21 cellular contexts compared by ENCODE assay signal in the genomic region with DNA sequence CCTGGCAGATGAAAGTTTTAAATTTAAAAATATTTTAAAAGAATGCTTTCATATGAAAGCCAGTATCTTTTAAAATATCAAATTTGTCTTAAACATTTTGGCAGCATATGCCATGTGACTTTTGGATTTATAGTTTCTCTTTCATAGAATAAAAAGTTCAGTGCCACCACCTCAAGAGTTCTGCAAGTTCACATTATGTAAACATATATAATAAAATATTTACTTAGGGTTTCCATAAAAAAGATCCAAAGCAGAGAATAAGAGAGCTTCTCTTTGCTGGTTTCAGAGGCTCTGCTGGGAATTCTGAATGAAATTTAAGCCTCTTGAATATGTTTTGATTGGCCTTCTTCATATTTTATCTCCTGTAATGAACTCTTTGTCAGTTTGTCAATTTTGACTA.
DNase-seq lines count a peak whose midpoint lies in the region; ATAC-seq and TF ChIP-seq lines count a peak whose summit lies in the region.
"Had no signal": no experiment of that assay in that cellular context is flagged by ENCODE, and none has a peak within 500 bp of the region (broad histone marks: within the 10 kb centered on the region; RNA-seq: fewer than 3 reads in every experiment).

No MANE protein-coding gene starts in this region.

- ATAC-seq in mucosa of descending colon (peak; percentile 15), HG03469 (IDR thresholded peaks at IDR 0.05; ENCODE audit: unreplicated experiment) (no peak)
- ATAC-seq: HepG2 had no signal

- no peak for TF ChIP-seq EP300 in suprapubic skin (IDR thresholded peaks at IDR 0.05)

- H3K36me3 ChIP-seq in OCI-LY3 (replicated peaks; ENCODE audit: low read depth, low read length) (no peaks in the 10 kb centered on the region), mucosa of descending colon (ENCODE audit: low read depth) (no peaks in the 10 kb centered on the region), suprapubic skin (peaks cover under 1% of the 10 kb centered on the region)

- H3K27ac ChIP-seq in 22Rv1 (peak overlapping the region; percentile 62), C4-2B (peak overlapping the region; percentile 95), OCI-LY3 (ENCODE audit: low read length) (no peak overlapping the region; the same call in 1 of the 2 replicates), suprapubic skin (no peak overlapping the region)
- H3K27ac ChIP-seq: Peyer's patch, SK-N-MC had no signal

- no peak overlapping the region for H3K9ac ChIP-seq in OCI-LY3 (ENCODE audit: low read length)

- TF ChIP-seq CTCF in 22Rv1 (IDR thresholded peaks at IDR 0.05): no peak
- TF ChIP-seq CTCF in C4-2B (conservative IDR thresholded peaks at IDR 0.05): no peak
- TF ChIP-seq CTCF in OCI-LY3 (IDR thresholded peaks at IDR 0.05; ENCODE audit: low read depth, low read length): no peak
- TF ChIP-seq CTCF in mucosa of descending colon (IDR thresholded peaks at IDR 0.05): no peak
- TF ChIP-seq CTCF in suprapubic skin (IDR thresholded peaks at IDR 0.05): no peak

- H3K27me3 ChIP-seq in OCI-LY3 (ENCODE audit: low read depth, low read length) (no peaks in the 10 kb centered on the region), suprapubic skin (no peaks in the 10 kb centered on the region)
- H3K27me3 ChIP-seq: Peyer's patch had no signal

- DNase-seq in mucosa of descending colon (no peak), suprapubic skin (ENCODE audit: low spot score in 2 of 2) (no peak)
- DNase-seq in activated CD4-positive, alpha-beta T cell treated with anti-CD3 and anti-CD28 coated beads for 48 hours: no peak
- DNase-seq: CD8-positive, alpha-beta memory T cell; H9; Karpas-422; NCI-H1092 treated with DMSO at 0.1 percent for 48 hours; NCI-H1436; NCI-H187; NCI-H2081 treated with DMSO at 0.1 percent for 48 hours; NCI-H2171; NCI-H226; Peyer's patch; SIG-M5 had no signal

- H3K79me2 ChIP-seq in OCI-LY3 (ENCODE audit: low read length): no peaks in the 10 kb centered on the region

- TF ChIP-seq POLR2A in suprapubic skin (IDR thresholded peaks at IDR 0.05): no peak

- H4K20me1 ChIP-seq in OCI-LY3 (ENCODE audit: insufficient read depth, low read length): peaks cover 8% of the 10 kb centered on the region

- H3K4me1 ChIP-seq in OCI-LY3 (ENCODE audit: low read length): peaks cover 29% of the 10 kb centered on the region
- H3K4me1 ChIP-seq in mucosa of descending colon (ENCODE audit: low read depth): peaks cover 9% of the 10 kb centered on the region
- H3K4me1 ChIP-seq in suprapubic skin: peaks cover 7% of the 10 kb centered on the region

- H3K9me3 ChIP-seq in OCI-LY3 (ENCODE audit: insufficient read depth, low read length): no peaks in the 10 kb centered on the region
- no peaks in the 10 kb centered on the region for H3K9me3 ChIP-seq in mucosa of descending colon
- no peaks in the 10 kb centered on the region for H3K9me3 ChIP-seq in suprapubic skin
- H3K9me3 ChIP-seq: Peyer's patch had no signal

- peak overlapping the region; percentile 92 for H3K4me2 ChIP-seq in OCI-LY3 (ENCODE audit: low read length)
- H3K4me2 ChIP-seq: GM23338 had no signal

- intact Hi-C loops in mucosa of descending colon (cut with DNase I, micrococcal nuclease): no loop called here

- H2AFZ ChIP-seq in OCI-LY3 (ENCODE audit: low read depth, low read length): no peak overlapping the region
- H2AFZ ChIP-seq: GM23338 had no signal

- H3K4me3 ChIP-seq in OCI-LY3 (ENCODE audit: low read length): peak overlapping the region; percentile 61
- H3K4me3 ChIP-seq in mucosa of descending colon: no peak overlapping the region
- H3K4me3 ChIP-seq in suprapubic skin: no peak overlapping the region
- H3K4me3 ChIP-seq: GM23338, Peyer's patch, SK-N-MC had no signal

Comparison
In these comparisons a context has a peak if more than half of its experiments do, and no peak if none do; other contexts are left out.
1. H3K27ac ChIP-seq: peak in 22Rv1 (single experiment) and C4-2B (single experiment); none in OCI-LY3 (single experiment) and suprapubic skin (single experiment).